ENCODE assay signal across 18 cellular contexts in genomic region chr1:17109897-17110554, GRCh38. TPM values are rescaled to one million over a fixed set of nuclear protein-coding genes. Genes with fewer than 3 reads are reported as not detected.
DNase-seq lines count a peak whose midpoint lies in the region; ATAC-seq and TF ChIP-seq lines count a peak whose summit lies in the region.
"Had no signal": no experiment of that assay in that cellular context is flagged by ENCODE, and none has a peak within 500 bp of the region (broad histone marks: within the 10 kb centered on the region; RNA-seq: fewer than 3 reads in every experiment).

No MANE protein-coding gene starts in this region.

- POLR2A ChIA-PET in WTC11 (lab: Charles Lee) (no interaction called here), PC-9 (lab: Charles Lee; ENCODE audit: unreplicated experiment) (no interaction called here)

- H3K4me3 Mint-ChIP-seq in WTC11: no peak overlapping the region
- H3K4me3 Mint-ChIP-seq: activated CD4-positive, alpha-beta memory T cell treated with anti-CD3 and anti-CD28 coated beads, Interleukin-2, amount 10 ng/mL, durations not matched to agents 7 days and 5 days had no signal

- H3K27me3 ChIP-seq in skeletal muscle tissue (ENCODE audit: control insufficient read depth in 3 of 3, insufficient read depth in 3 of 3, low read length in 3 of 3) (peaks cover 0 to 2% (median 0%) of the 10 kb centered on the region in 3 donors), PC-9 (ENCODE audit: insufficient read depth, low read depth) (no peaks in the 10 kb centered on the region)
- H3K27me3 ChIP-seq: body of pancreas had no signal

- H3K4me1 ChIP-seq in skeletal muscle tissue (ENCODE audit: control insufficient read depth in 3 of 3, insufficient read depth in 3 of 3, low read length in 3 of 3): peaks cover 60 to 71% (median 63%) of the 10 kb centered on the region in 3 donors
- no peaks in the 10 kb centered on the region for H3K4me1 ChIP-seq in PC-9 (replicated peaks; ENCODE audit: insufficient read depth)

- CTCF ChIA-PET in WTC11 (lab: Charles Lee) (interaction anchor here (0.5 to 1.5 kb wide), 2 partner anchors 11 to 35 kb away, joined by 3 to 5 read pairs; no protein-coding TSS in a partner anchor), PC-9 (lab: Charles Lee) (no interaction called here)

- 0 out of 2 replicates have a peak, but pooled peaks have one; percentile 30 for ATAC-seq in WTC11
- peak; percentile 57 for ATAC-seq in left lobe of liver
- no peak for ATAC-seq in GM19324 (IDR thresholded peaks at IDR 0.05; ENCODE audit: low FRiP score, unreplicated experiment)
- ATAC-seq in GM18505 (IDR thresholded peaks at IDR 0.05; ENCODE audit: unreplicated experiment): no peak
- ATAC-seq: body of pancreas had no signal

- H3K4me3 ChIP-seq in skeletal muscle tissue (ENCODE audit: low read length in 3 of 3): no peak overlapping the region
- H3K4me3 ChIP-seq in PC-9: no peak overlapping the region
- H3K4me3 ChIP-seq: body of pancreas had no signal

- intact Hi-C loops in PC-9 (cut with micrococcal nuclease; ENCODE audit: unreplicated experiment): no loop called here

- TF ChIP-seq POLR2A in GM18505 (IDR thresholded peaks at IDR 0.05; ENCODE audit: borderline replicate concordance, extremely low read depth, insufficient read depth, insufficient read length): no peak

- peak overlapping the region; percentile 19 for H3K27ac ChIP-seq in skeletal muscle tissue (ENCODE audit: low read depth, low read length)
- H3K27ac ChIP-seq in PC-9: no peak overlapping the region
- H3K27ac ChIP-seq: body of pancreas had no signal

- H3K36me3 ChIP-seq in skeletal muscle tissue (ENCODE audit: control insufficient read depth in 3 of 3, insufficient read depth in 3 of 3, low read length in 3 of 3): peaks cover 11 to 17% (median 14%) of the 10 kb centered on the region in 3 donors
- H3K36me3 ChIP-seq in PC-9 (ENCODE audit: low read depth): no peaks in the 10 kb centered on the region

- no peaks in the 10 kb centered on the region for H3K9me2 ChIP-seq in PC-9 (ENCODE audit: insufficient read depth)

- H3K27me3 Mint-ChIP-seq in WTC11 (ENCODE audit: low read depth): peaks cover 2% of the 10 kb centered on the region; the same call in 1 of the 2 replicates

- no peaks in the 10 kb centered on the region for H3K4me1 Mint-ChIP-seq in WTC11
- H3K4me1 Mint-ChIP-seq: activated CD4-positive, alpha-beta memory T cell treated with anti-CD3 and anti-CD28 coated beads, Interleukin-2, amount 10 ng/mL, durations not matched to agents 7 days and 5 days; CD4-positive, CD25-positive, alpha-beta regulatory T cell had no signal

- no peak for TF ChIP-seq CTCF in WTC11 (IDR thresholded peaks at IDR 0.05)
- TF ChIP-seq CTCF in PC-9 (conservative IDR thresholded peaks at IDR 0.05): no peak

- no peaks in the 10 kb centered on the region for H3K79me2 ChIP-seq in PC-9 (ENCODE audit: low read depth)

- no peaks in the 10 kb centered on the region for H3K9me3 Mint-ChIP-seq in WTC11
- H3K9me3 Mint-ChIP-seq: activated CD4-positive, alpha-beta memory T cell treated with anti-CD3 and anti-CD28 coated beads, Interleukin-2, amount 10 ng/mL, durations not matched to agents 7 days and 5 days; CD4-positive, CD25-positive, alpha-beta regulatory T cell had no signal

- peak; percentile 8 for DNase-seq in NCI-H146 (lab: John Stamatoyannopoulos, UW)
- DNase-seq in WTC11 (ENCODE audit: low spot score): no peak
- no peak for DNase-seq in left lobe of liver (ENCODE audit: low spot score)
- no peak for DNase-seq in NCI-H82 treated with DMSO at 0.1 percent for 48 hours (lab: John Stamatoyannopoulos, UW; ENCODE audit: unreplicated experiment)
- DNase-seq in PC-9: no peak
- DNase-seq: activated CD4-positive, alpha-beta memory T cell treated with anti-CD3 and anti-CD28 coated beads, Interleukin-2, amount 10 ng/mL, durations not matched to agents 7 days and 5 days; activated effector memory CD4-positive, alpha-beta T cell treated with anti-CD3 and anti-CD28 coated beads, Interleukin-2, amount 50 U/mL, for 16 hours; body of pancreas; CD4-positive, CD25-positive, alpha-beta regulatory T cell; effector CD8-positive, alpha-beta T cell; NCI-H1436; retina; stimulated activated CD4-positive, alpha-beta T cell treated with anti-CD3 and anti-CD28 coated beads, Interleukin-1b, Interleukin-23, amount 100 ng/mL, for 48 hours; stimulated activated CD8-positive, alpha-beta memory T cell treated with anti-CD3 and anti-CD28 coated beads, Interleukin-4, amount 100 ng/mL, for 48 hours; trophoblast cell had no signal

- H3K9ac ChIP-seq in skeletal muscle tissue (ENCODE audit: low read depth in 1 of 3, low read length in 3 of 3): no peak overlapping the region

- no peak overlapping the region for H2AFZ ChIP-seq in PC-9

- H4K20me1 ChIP-seq in PC-9 (ENCODE audit: insufficient read depth): no peaks in the 10 kb centered on the region

- no peak overlapping the region for H3K27ac Mint-ChIP-seq in WTC11
- H3K27ac Mint-ChIP-seq: activated CD4-positive, alpha-beta memory T cell treated with anti-CD3 and anti-CD28 coated beads, Interleukin-2, amount 10 ng/mL, durations not matched to agents 7 days and 5 days had no signal

- H3K4me2 ChIP-seq in PC-9: no peak overlapping the region

- BruUV-seq in PC-9 (replicated peaks; lab: Mats Ljungman, UMichigan): no TSS peak

- H3K9me3 ChIP-seq in skeletal muscle tissue (ENCODE audit: control insufficient read depth in 3 of 3, low read length in 3 of 3) (no peaks in the 10 kb centered on the region), PC-9 (ENCODE audit: insufficient read depth, low read depth) (no peaks in the 10 kb centered on the region)
- H3K9me3 ChIP-seq: body of pancreas had no signal

- no peaks in the 10 kb centered on the region for H3F3A ChIP-seq in PC-9 (ENCODE audit: insufficient read depth, low read depth)

- no peaks in the 10 kb centered on the region for H3K36me3 Mint-ChIP-seq in WTC11
- H3K36me3 Mint-ChIP-seq: CD4-positive, CD25-positive, alpha-beta regulatory T cell had no signal

TF ChIP-seq in WTC11, 78 proteins besides CTCF, POLR2A, EP300 and RAD21:
- TF ChIP-seq KAT7 (CRISPR knock-in tag; IDR thresholded peaks at IDR 0.05; ENCODE audit: borderline replicate concordance): no peak
- TF ChIP-seq CREM (CRISPR knock-in tag; IDR thresholded peaks at IDR 0.05): no peak
- TF ChIP-seq NFATC4 (CRISPR knock-in tag; IDR thresholded peaks at IDR 0.05): no peak
- no peak for TF ChIP-seq TP53 (CRISPR knock-in tag; IDR thresholded peaks at IDR 0.05)
- TF ChIP-seq GRHL2 (CRISPR knock-in tag; IDR thresholded peaks at IDR 0.05; ENCODE audit: insufficient replicate concordance, severe bottlenecking): no peak
TF ChIP-seq in WTC11: peak in this region for 0.

RNA-seq across cellular contexts. Expression of gene PADI2, which starts 9.2 kb away (rescaled TPM):
- total RNA-seq in WTC11 (2021) (3.8 to 5.1 TPM (median 4.4 TPM) in 3 replicates), left lobe of liver (0.40 TPM), skeletal muscle tissue (33.9 TPM), PC-9 (2021) (14.0 and 16.7 TPM in 2 replicates)
- total RNA-seq: activated CD4-positive, alpha-beta memory T cell treated with anti-CD3 and anti-CD28 coated beads, Interleukin-2, amount 10 ng/mL, durations not matched to agents 7 days and 5 days; CD4-positive, CD25-positive, alpha-beta regulatory T cell had no signal

RNA-seq across cellular contexts. Expression of gene SDHB, which starts 56.2 kb away (rescaled TPM):
- total RNA-seq in WTC11 (2021) (81.5 to 90.1 TPM (median 89.5 TPM) in 3 replicates), left lobe of liver (140 TPM), skeletal muscle tissue (163 TPM), PC-9 (2021) (101 and 123 TPM in 2 replicates)

Comparison
In these comparisons a context has a peak if more than half of its experiments do, and no peak if none do; other contexts are left out.
1. ATAC-seq: peak in WTC11 (single experiment) and left lobe of liver (single experiment); none in GM19324 (single experiment) and GM18505 (single experiment).